In the genomic region with DNA sequence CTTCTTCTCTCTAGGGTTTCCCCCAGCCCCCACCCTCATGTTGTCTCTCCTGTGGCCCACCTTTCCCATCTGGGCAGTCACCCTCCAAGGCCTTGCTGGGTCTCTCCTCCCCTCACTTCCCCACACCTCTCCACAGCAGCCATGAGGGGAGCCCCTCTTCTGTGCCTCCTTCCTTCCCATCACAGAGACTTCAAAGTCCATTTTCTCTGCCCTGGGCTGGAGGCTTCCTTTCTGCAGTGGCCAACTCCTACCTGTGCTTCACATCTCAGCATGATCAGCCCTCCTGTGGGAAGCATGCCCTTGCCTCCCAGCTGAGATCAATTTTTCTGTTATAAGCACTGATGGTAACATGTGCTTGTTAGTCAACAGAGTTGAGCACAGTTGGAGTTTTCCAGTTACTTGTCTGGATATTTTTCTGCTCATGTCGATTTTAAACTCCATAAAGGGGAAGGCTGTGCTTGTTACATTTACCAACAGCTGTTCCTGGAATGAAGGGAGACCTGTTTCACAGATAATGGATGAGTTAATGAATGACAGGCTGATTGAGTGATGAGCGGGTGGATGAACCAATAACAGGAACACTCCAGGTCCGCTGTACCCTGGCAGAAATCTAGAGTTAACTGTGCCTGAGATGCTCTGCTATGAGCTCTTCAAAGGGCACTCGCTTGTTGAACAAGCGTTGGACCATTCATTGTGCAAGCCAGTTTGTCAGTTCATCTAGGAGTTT, we compare ENCODE assay signal across 27 cellular contexts.
DNase-seq lines count a peak whose midpoint lies in the region; ATAC-seq and TF ChIP-seq lines count a peak whose summit lies in the region.
"Had no signal": no experiment of that assay in that cellular context is flagged by ENCODE, and none has a peak within 500 bp of the region (broad histone marks: within the 10 kb centered on the region; RNA-seq: fewer than 3 reads in every experiment).

No MANE protein-coding gene starts in this region.

- H3K27ac Mint-ChIP-seq in Calu3 (ENCODE audit: unreplicated experiment) = peak overlapping the region; percentile 9
- peak overlapping the region; percentile 8 for H3K27ac Mint-ChIP-seq in stimulated activated effector memory CD8-positive, alpha-beta T cell treated with anti-CD3 and anti-CD28 coated beads, Interleukin-12 subunit alpha, Interleukin-12 subunit beta, amount 100 ng/mL, for 72 hours
- H3K27ac Mint-ChIP-seq: activated B cell treated with CpG ODN at 0.5 μM for 24 hours; activated naive CD8-positive, alpha-beta T cell; activated T-helper 2 cell treated with anti-CD3 and anti-CD28 coated beads, Interferon-gamma antibody, Interleukin-2, Interleukin-4, amounts not matched to agents 10 μg/mL and 5 μg/mL and 100 μg/mL, durations not matched to agents 14 hours and 24 hours and 36 hours; endodermal cell; GM23338 had no signal

- no peak overlapping the region for H3K4me3 ChIP-seq in WERI-Rb-1 (ENCODE audit: low read depth, low read length)
- H3K4me3 ChIP-seq: ascending aorta, GM23338, SJCRH30, skin epidermis had no signal

- no peak for TF ChIP-seq CTCF in Calu3 (IDR thresholded peaks at IDR 0.05; ENCODE audit: unreplicated experiment)
- TF ChIP-seq CTCF in WERI-Rb-1 (IDR thresholded peaks at IDR 0.05; ENCODE audit: low read depth, low read length) = no peak

- peak overlapping the region; percentile 98 for H3K27ac ChIP-seq in WERI-Rb-1
- H3K27ac ChIP-seq: ascending aorta, SJCRH30, skin epidermis had no signal

- CTCF ChIA-PET in Calu3 (lab: Charles Lee) = no interaction called here

- no peaks in the 10 kb centered on the region for H3K9me3 Mint-ChIP-seq in Calu3 (ENCODE audit: low read depth, unreplicated experiment)
- no peaks in the 10 kb centered on the region for H3K9me3 Mint-ChIP-seq in stimulated activated effector memory CD8-positive, alpha-beta T cell treated with anti-CD3 and anti-CD28 coated beads, Interleukin-12 subunit alpha, Interleukin-12 subunit beta, amount 100 ng/mL, for 72 hours
- H3K9me3 Mint-ChIP-seq: activated B cell treated with CpG ODN at 0.5 μM for 24 hours; activated T-helper 2 cell treated with anti-CD3 and anti-CD28 coated beads, Interferon-gamma antibody, Interleukin-2, Interleukin-4, amounts not matched to agents 10 μg/mL and 5 μg/mL and 100 μg/mL, durations not matched to agents 14 hours and 24 hours and 36 hours; CD14-positive monocyte; endodermal cell; GM23338; naive B cell had no signal

- H3K27me3 Mint-ChIP-seq in Calu3 (ENCODE audit: unreplicated experiment) = peaks cover 58% of the 10 kb centered on the region

- BruUV-seq in Calu3 (replicated peaks; lab: Mats Ljungman, UMichigan) = no TSS peak

- H3K27me3 ChIP-seq in WERI-Rb-1 (ENCODE audit: insufficient read depth, low read depth, severe bottlenecking) = no peaks in the 10 kb centered on the region
- H3K27me3 ChIP-seq: ascending aorta had no signal

- H3K36me3 Mint-ChIP-seq in Calu3 (ENCODE audit: insufficient read depth, unreplicated experiment) = no peaks in the 10 kb centered on the region
- no peaks in the 10 kb centered on the region for H3K36me3 Mint-ChIP-seq in stimulated activated effector memory CD8-positive, alpha-beta T cell treated with anti-CD3 and anti-CD28 coated beads, Interleukin-12 subunit alpha, Interleukin-12 subunit beta, amount 100 ng/mL, for 72 hours
- H3K36me3 Mint-ChIP-seq: activated naive CD8-positive, alpha-beta T cell; CD14-positive monocyte; naive B cell had no signal

- DNase-seq in Calu3 = no peak
- no peak for DNase-seq in WERI-Rb-1
- peak; percentile 45 for DNase-seq in left kidney (ENCODE audit: low read depth, low spot score)
- DNase-seq in stimulated activated effector memory CD8-positive, alpha-beta T cell treated with anti-CD3 and anti-CD28 coated beads, Interleukin-12 subunit alpha, Interleukin-12 subunit beta, amount 100 ng/mL, for 72 hours (ENCODE audit: low spot score in 2 of 2) = no peak
- DNase-seq in GDM1 (lab: John Stamatoyannopoulos, UW) = no peak
- no peak for DNase-seq in cerebellum (ENCODE audit: low spot score)
- DNase-seq: activated B cell treated with CpG ODN at 0.5 μM for 24 hours; activated CD4-positive, alpha-beta T cell treated with anti-CD3 and anti-CD28 coated beads, Interleukin-2, amount 50 U/mL, for 1 hour; activated CD8-positive, alpha-beta memory T cell treated with anti-CD3 and anti-CD28 coated beads, Interleukin-2, amount 50 U/mL, for 48 hours; endodermal cell; foreskin melanocyte; IMR-90; left cardiac atrium; naive B cell; NCI-H1092 treated with DMSO at 0.1 percent for 48 hours; NCI-H2029; NCI-H2227 treated with DMSO at 0.1 percent for 48 hours; NCI-H526 treated with DMSO at 0.1 percent for 48 hours; SJCRH30 had no signal

- peaks cover 8% of the 10 kb centered on the region for H3K4me1 Mint-ChIP-seq in Calu3 (ENCODE audit: low read depth, unreplicated experiment)
- H3K4me1 Mint-ChIP-seq in stimulated activated effector memory CD8-positive, alpha-beta T cell treated with anti-CD3 and anti-CD28 coated beads, Interleukin-12 subunit alpha, Interleukin-12 subunit beta, amount 100 ng/mL, for 72 hours = no peaks in the 10 kb centered on the region

- no peaks in the 10 kb centered on the region for H3K9me3 ChIP-seq in WERI-Rb-1 (ENCODE audit: severe bottlenecking)
- H3K9me3 ChIP-seq: ascending aorta, SJCRH30 had no signal

- no peak overlapping the region for H3K4me3 Mint-ChIP-seq in Calu3 (ENCODE audit: low read depth, unreplicated experiment)
- H3K4me3 Mint-ChIP-seq in stimulated activated effector memory CD8-positive, alpha-beta T cell treated with anti-CD3 and anti-CD28 coated beads, Interleukin-12 subunit alpha, Interleukin-12 subunit beta, amount 100 ng/mL, for 72 hours = no peak overlapping the region
- H3K4me3 Mint-ChIP-seq: activated B cell treated with CpG ODN at 0.5 μM for 24 hours; activated naive CD8-positive, alpha-beta T cell; CD14-positive monocyte; endodermal cell; GM23338; naive B cell had no signal

- no peak for ATAC-seq in stimulated activated effector memory CD8-positive, alpha-beta T cell treated with anti-CD3 and anti-CD28 coated beads, Interleukin-12 subunit alpha, Interleukin-12 subunit beta, amount 100 ng/mL, for 72 hours
- no peak for ATAC-seq in HG03457 (IDR thresholded peaks at IDR 0.05; ENCODE audit: unreplicated experiment)
- ATAC-seq: esophagus mucosa, GM23338, left cardiac atrium had no signal

- intact Hi-C loops in Calu3 (cut with micrococcal nuclease; ENCODE audit: unreplicated experiment) = loop anchor here (10.0 kb wide), 1 partner anchor 156 kb away; no protein-coding TSS in a partner anchor

- H3K36me3 ChIP-seq in WERI-Rb-1 = no peaks in the 10 kb centered on the region
- H3K36me3 ChIP-seq: ascending aorta, SJCRH30 had no signal
